1 cellular context compared by ENCODE assay signal in the genomic region with DNA sequence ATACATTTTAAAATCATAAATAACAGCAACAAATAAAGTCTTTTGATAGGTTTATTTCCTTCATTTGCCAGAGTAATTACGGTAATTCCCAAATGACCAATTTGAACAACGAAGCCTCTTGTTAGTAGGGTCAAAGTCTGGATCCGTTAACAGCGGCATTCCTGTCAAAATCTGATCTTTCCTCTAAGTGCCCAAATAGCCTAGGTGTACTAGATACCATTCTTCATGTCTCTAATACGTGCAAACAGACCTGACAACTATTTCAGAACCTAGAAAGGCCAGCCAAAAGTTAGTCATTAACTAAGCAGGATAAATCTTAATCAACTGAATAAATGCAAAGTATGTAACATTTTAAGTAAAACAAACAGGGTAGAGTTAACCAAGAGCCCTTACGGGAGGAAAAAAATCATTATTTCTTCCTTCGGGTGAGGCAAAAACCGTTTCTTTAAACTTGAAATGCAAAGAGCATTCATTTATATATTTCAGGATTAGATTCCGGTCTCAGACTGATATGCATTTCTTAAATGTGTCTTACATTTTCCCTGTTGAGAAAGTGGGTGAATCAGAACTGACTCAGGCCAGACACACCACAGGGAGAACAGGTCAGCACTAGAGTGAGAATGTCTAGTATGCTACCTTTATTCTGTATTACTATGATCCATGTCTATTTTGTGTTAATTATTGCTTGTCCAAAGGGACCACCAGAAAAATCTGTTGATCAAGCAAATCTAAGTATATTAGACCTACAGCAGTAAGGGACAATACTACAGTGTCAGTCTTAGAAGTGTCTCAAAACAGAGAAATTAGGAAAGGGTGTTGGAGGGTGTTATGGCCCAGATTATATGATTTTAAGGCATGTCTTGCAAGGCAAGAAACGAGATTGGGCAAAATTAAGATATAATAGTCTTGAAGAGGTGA.
TF ChIP-seq lines count a peak whose summit lies in the region.

No MANE protein-coding gene starts in this region.

TF ChIP-seq in HepG2, 621 proteins besides CTCF, POLR2A, EP300 and RAD21 (continued from another document and continues in another):
- TF ChIP-seq, protein P1, sequence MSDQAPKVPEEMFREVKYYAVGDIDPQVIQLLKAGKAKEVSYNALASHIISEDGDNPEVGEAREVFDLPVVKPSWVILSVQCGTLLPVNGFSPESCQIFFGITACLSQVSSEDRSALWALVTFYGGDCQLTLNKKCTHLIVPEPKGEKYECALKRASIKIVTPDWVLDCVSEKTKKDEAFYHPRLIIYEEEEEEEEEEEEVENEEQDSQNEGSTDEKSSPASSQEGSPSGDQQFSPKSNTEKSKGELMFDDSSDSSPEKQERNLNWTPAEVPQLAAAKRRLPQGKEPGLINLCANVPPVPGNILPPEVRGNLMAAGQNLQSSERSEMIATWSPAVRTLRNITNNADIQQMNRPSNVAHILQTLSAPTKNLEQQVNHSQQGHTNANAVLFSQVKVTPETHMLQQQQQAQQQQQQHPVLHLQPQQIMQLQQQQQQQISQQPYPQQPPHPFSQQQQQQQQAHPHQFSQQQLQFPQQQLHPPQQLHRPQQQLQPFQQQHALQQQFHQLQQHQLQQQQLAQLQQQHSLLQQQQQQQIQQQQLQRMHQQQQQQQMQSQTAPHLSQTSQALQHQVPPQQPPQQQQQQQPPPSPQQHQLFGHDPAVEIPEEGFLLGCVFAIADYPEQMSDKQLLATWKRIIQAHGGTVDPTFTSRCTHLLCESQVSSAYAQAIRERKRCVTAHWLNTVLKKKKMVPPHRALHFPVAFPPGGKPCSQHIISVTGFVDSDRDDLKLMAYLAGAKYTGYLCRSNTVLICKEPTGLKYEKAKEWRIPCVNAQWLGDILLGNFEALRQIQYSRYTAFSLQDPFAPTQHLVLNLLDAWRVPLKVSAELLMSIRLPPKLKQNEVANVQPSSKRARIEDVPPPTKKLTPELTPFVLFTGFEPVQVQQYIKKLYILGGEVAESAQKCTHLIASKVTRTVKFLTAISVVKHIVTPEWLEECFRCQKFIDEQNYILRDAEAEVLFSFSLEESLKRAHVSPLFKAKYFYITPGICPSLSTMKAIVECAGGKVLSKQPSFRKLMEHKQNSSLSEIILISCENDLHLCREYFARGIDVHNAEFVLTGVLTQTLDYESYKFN (CRISPR knock-in tag; conservative IDR thresholded peaks at IDR 0.05), result peak; percentile 71
- TF ChIP-seq MEIS1 (CRISPR knock-in tag; IDR thresholded peaks at IDR 0.05; ENCODE audit: borderline replicate concordance) (no peak), SOX5 (CRISPR knock-in tag; IDR thresholded peaks at IDR 0.05; ENCODE audit: borderline replicate concordance) (peak; percentile 24; the same call in 1 of the 2 replicates), ISL2 (CRISPR knock-in tag; IDR thresholded peaks at IDR 0.05) (peak; percentile 67; the same call in 1 of the 2 replicates), ZNF10 (CRISPR knock-in tag; IDR thresholded peaks at IDR 0.05; ENCODE audit: borderline replicate concordance, low read depth) (no peak), HNF4G (IDR thresholded peaks at IDR 0.05; ENCODE audit: borderline replicate concordance, low read depth, low read length) (peak; percentile 86), HNF4G (CRISPR knock-in tag; IDR thresholded peaks at IDR 0.05; ENCODE audit: borderline replicate concordance, low read depth) (no peak), XBP1 (CRISPR knock-in tag; IDR thresholded peaks at IDR 0.05) (no peak), GLI4 (CRISPR knock-in tag; IDR thresholded peaks at IDR 0.05; ENCODE audit: borderline replicate concordance) (no peak), GFI1 (CRISPR knock-in tag; IDR thresholded peaks at IDR 0.05; ENCODE audit: borderline replicate concordance) (peak; percentile 98), ZNF430 (CRISPR knock-in tag; IDR thresholded peaks at IDR 0.05) (no peak), LCORL (IDR thresholded peaks at IDR 0.05) (no peak), LCORL (CRISPR knock-in tag; IDR thresholded peaks at IDR 0.05) (peak; percentile 67; the same call in 1 of the 2 replicates), NR2F6 (IDR thresholded peaks at IDR 0.05) (peak; percentile 35; the same call in 1 of the 2 replicates), NR2F6 (CRISPR knock-in tag; IDR thresholded peaks at IDR 0.05) (peak; percentile 26; the same call in 1 of the 2 replicates), GATAD1 (CRISPR knock-in tag; IDR thresholded peaks at IDR 0.05) (no peak), ZNF768 (CRISPR knock-in tag; IDR thresholded peaks at IDR 0.05) (no peak), ZFX (CRISPR knock-in tag; IDR thresholded peaks at IDR 0.05; ENCODE audit: low read depth) (no peak), MAFK (conservative IDR thresholded peaks at IDR 0.05 in 1 of 2, IDR thresholded peaks at IDR 0.05 in 1 of 2; ENCODE audit: low read length in 2 of 2) (peak; percentile 6 to 49; a peak in 2 of 4 replicates), NCOA2 (CRISPR knock-in tag; IDR thresholded peaks at IDR 0.05) (peak; percentile 51; the same call in 1 of the 2 replicates), ZNF558 (CRISPR knock-in tag; IDR thresholded peaks at IDR 0.05; ENCODE audit: borderline replicate concordance) (no peak)
- TF ChIP-seq, protein P2, sequence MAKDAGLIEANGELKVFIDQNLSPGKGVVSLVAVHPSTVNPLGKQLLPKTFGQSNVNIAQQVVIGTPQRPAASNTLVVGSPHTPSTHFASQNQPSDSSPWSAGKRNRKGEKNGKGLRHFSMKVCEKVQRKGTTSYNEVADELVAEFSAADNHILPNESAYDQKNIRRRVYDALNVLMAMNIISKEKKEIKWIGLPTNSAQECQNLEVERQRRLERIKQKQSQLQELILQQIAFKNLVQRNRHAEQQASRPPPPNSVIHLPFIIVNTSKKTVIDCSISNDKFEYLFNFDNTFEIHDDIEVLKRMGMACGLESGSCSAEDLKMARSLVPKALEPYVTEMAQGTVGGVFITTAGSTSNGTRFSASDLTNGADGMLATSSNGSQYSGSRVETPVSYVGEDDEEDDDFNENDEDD (CRISPR knock-in tag; IDR thresholded peaks at IDR 0.05; ENCODE audit: borderline replicate concordance), result no peak
- TF ChIP-seq, protein P3, sequence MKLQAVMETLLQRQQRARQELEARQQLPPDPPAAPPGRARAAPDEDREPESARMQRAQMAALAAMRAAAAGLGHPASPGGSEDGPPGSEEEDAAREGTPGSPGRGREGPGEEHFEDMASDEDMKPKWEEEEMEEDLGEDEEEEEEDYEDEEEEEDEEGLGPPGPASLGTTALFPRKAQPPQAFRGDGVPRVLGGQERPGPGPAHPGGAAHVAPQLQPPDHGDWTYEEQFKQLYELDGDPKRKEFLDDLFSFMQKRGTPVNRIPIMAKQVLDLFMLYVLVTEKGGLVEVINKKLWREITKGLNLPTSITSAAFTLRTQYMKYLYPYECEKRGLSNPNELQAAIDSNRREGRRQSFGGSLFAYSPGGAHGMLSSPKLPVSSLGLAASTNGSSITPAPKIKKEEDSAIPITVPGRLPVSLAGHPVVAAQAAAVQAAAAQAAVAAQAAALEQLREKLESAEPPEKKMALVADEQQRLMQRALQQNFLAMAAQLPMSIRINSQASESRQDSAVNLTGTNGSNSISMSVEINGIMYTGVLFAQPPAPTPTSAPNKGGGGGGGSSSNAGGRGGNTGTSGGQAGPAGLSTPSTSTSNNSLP (IDR thresholded peaks at IDR 0.05; ENCODE audit: low read depth, low read length), result peak; percentile 32; the same call in 1 of the 2 replicates
- TF ChIP-seq, protein P4, sequence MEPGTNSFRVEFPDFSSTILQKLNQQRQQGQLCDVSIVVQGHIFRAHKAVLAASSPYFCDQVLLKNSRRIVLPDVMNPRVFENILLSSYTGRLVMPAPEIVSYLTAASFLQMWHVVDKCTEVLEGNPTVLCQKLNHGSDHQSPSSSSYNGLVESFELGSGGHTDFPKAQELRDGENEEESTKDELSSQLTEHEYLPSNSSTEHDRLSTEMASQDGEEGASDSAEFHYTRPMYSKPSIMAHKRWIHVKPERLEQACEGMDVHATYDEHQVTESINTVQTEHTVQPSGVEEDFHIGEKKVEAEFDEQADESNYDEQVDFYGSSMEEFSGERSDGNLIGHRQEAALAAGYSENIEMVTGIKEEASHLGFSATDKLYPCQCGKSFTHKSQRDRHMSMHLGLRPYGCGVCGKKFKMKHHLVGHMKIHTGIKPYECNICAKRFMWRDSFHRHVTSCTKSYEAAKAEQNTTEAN (CRISPR knock-in tag; conservative IDR thresholded peaks at IDR 0.05), result no peak
- TF ChIP-seq, protein P5, sequence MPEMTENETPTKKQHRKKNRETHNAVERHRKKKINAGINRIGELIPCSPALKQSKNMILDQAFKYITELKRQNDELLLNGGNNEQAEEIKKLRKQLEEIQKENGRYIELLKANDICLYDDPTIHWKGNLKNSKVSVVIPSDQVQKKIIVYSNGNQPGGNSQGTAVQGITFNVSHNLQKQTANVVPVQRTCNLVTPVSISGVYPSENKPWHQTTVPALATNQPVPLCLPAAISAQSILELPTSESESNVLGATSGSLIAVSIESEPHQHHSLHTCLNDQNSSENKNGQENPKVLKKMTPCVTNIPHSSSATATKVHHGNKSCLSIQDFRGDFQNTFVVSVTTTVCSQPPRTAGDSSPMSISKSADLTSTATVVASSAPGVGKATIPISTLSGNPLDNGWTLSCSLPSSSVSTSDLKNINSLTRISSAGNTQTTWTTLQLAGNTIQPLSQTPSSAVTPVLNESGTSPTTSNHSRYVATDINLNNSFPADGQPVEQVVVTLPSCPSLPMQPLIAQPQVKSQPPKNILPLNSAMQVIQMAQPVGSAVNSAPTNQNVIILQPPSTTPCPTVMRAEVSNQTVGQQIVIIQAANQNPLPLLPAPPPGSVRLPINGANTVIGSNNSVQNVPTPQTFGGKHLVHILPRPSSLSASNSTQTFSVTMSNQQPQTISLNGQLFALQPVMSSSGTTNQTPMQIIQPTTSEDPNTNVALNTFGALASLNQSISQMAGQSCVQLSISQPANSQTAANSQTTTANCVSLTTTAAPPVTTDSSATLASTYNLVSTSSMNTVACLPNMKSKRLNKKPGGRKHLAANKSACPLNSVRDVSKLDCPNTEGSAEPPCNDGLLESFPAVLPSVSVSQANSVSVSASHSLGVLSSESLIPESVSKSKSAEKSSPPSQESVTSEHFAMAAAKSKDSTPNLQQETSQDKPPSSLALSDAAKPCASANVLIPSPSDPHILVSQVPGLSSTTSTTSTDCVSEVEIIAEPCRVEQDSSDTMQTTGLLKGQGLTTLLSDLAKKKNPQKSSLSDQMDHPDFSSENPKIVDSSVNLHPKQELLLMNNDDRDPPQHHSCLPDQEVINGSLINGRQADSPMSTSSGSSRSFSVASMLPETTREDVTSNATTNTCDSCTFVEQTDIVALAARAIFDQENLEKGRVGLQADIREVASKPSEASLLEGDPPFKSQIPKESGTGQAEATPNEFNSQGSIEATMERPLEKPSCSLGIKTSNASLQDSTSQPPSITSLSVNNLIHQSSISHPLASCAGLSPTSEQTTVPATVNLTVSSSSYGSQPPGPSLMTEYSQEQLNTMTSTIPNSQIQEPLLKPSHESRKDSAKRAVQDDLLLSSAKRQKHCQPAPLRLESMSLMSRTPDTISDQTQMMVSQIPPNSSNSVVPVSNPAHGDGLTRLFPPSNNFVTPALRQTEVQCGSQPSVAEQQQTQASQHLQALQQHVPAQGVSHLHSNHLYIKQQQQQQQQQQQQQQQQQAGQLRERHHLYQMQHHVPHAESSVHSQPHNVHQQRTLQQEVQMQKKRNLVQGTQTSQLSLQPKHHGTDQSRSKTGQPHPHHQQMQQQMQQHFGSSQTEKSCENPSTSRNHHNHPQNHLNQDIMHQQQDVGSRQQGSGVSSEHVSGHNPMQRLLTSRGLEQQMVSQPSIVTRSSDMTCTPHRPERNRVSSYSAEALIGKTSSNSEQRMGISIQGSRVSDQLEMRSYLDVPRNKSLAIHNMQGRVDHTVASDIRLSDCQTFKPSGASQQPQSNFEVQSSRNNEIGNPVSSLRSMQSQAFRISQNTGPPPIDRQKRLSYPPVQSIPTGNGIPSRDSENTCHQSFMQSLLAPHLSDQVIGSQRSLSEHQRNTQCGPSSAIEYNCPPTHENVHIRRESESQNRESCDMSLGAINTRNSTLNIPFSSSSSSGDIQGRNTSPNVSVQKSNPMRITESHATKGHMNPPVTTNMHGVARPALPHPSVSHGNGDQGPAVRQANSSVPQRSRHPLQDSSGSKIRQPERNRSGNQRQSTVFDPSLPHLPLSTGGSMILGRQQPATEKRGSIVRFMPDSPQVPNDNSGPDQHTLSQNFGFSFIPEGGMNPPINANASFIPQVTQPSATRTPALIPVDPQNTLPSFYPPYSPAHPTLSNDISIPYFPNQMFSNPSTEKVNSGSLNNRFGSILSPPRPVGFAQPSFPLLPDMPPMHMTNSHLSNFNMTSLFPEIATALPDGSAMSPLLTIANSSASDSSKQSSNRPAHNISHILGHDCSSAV (CRISPR knock-in tag; IDR thresholded peaks at IDR 0.05; ENCODE audit: borderline replicate concordance), result no peak
- TF ChIP-seq, protein P6, sequence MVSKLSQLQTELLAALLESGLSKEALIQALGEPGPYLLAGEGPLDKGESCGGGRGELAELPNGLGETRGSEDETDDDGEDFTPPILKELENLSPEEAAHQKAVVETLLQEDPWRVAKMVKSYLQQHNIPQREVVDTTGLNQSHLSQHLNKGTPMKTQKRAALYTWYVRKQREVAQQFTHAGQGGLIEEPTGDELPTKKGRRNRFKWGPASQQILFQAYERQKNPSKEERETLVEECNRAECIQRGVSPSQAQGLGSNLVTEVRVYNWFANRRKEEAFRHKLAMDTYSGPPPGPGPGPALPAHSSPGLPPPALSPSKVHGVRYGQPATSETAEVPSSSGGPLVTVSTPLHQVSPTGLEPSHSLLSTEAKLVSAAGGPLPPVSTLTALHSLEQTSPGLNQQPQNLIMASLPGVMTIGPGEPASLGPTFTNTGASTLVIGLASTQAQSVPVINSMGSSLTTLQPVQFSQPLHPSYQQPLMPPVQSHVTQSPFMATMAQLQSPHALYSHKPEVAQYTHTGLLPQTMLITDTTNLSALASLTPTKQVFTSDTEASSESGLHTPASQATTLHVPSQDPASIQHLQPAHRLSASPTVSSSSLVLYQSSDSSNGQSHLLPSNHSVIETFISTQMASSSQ (IDR thresholded peaks at IDR 0.05; ENCODE audit: low read depth), result 0 out of 2 replicates have a peak, but pooled peaks have one; percentile 65
- TF ChIP-seq, protein P6 (CRISPR knock-in tag; IDR thresholded peaks at IDR 0.05; ENCODE audit: borderline replicate concordance), result peak; percentile 84; the same call in 1 of the 2 replicates
- TF ChIP-seq, protein P7, sequence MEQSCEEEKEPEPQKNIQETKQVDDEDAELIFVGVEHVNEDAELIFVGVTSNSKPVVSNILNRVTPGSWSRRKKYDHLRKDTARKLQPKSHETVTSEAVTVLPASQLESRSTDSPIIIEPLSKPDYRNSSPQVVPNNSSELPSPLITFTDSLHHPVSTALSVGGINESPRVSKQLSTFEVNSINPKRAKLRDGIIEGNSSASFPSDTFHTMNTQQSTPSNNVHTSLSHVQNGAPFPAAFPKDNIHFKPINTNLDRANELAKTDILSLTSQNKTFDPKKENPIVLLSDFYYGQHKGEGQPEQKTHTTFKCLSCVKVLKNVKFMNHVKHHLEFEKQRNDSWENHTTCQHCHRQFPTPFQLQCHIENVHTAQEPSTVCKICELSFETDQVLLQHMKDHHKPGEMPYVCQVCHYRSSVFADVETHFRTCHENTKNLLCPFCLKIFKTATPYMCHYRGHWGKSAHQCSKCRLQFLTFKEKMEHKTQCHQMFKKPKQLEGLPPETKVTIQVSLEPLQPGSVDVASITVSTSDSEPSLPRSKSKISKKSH (CRISPR knock-in tag; IDR thresholded peaks at IDR 0.05; ENCODE audit: borderline replicate concordance), result no peak
